ENCODE assay signal across 20 cellular contexts in genomic region chr12:83039413-83039812, GRCh38.
"Had no signal": no experiment of that assay in that cellular context is flagged by ENCODE, and none has a peak within 500 bp of the region (broad histone marks: within the 10 kb centered on the region; RNA-seq: fewer than 3 reads in every experiment).

No MANE protein-coding gene starts in this region.

- FAIRE-seq: small intestine had no signal

- DNase-seq: hypothalamus; immature natural killer cell; islet precursor cell; left ventricle myocardium inferior; mesendoderm; midbrain; mucosa of descending colon; naive thymus-derived CD4-positive, alpha-beta T cell; ovary; small intestine; spleen; stimulated activated CD4-positive, alpha-beta T cell treated with anti-CD3 and anti-CD28 coated beads, Interleukin-4, amount 100 ng/mL, for 4 hours; stimulated activated CD8-positive, alpha-beta memory T cell treated with anti-CD3 and anti-CD28 coated beads, Interleukin-4, amount 100 ng/mL, for 48 hours; stimulated activated naive CD4-positive, alpha-beta T cell treated with Interleukin-2 at 50 U/mL for 16 hours; stimulated activated naive CD8-positive, alpha-beta T cell treated with anti-CD3 and anti-CD28 coated beads, Interleukin-15, amount 100 ng/mL, for 72 hours; substantia nigra; uterus had no signal

- ATAC-seq: mucosa of descending colon; naive thymus-derived CD4-positive, alpha-beta T cell; natural killer cell treated with Interleukin-12 subunit alpha and Interleukin-12 subunit beta and Interleukin-15 and Interleukin-18, amount 100 ng/mL, for 72 hours; sciatic nerve; stimulated activated memory B cell treated with anti-CD40 and anti-IgM and Interleukin-4, amounts not matched to agents 10 μg/mL and 1 μg/mL and 100 μg/mL, for 72 hours; stimulated activated naive CD8-positive, alpha-beta T cell treated with anti-CD3 and anti-CD28 coated beads, Interleukin-15, amount 100 ng/mL, for 72 hours had no signal
